Comparison of ENCODE assay signal across 8 cellular contexts in genomic region chrX:56729152-56729557, GRCh38. TPM values are rescaled to one million over a fixed set of nuclear protein-coding genes. Genes with fewer than 3 reads are reported as not detected.
DNase-seq lines count a peak whose midpoint lies in the region; ATAC-seq and TF ChIP-seq lines count a peak whose summit lies in the region.

Gene NBDY, plus strand, starts transcription at chrX:56729243. Its CDS starts 111 bp downstream, at chrX:56729354.

- in situ Hi-C loops in gastrocnemius medialis (cut with MboI; ENCODE audit: low sequenced_read_pairs in 4 of 4): loop anchor here in 3 of 4 donors (25.0 kb wide), 3 partner anchors 167 to 1017 kb away; partner anchors contain the start of genes KLF8 (in 1 of the 3), RRAGB (in 1 of the 3) and UBQLN2 (in 1 of the 3)

- TF ChIP-seq POLR2A in breast epithelium (IDR thresholded peaks at IDR 0.05) (no peak), gastrocnemius medialis (IDR thresholded peaks at IDR 0.05) (peak; percentile 33 to 45)

- intact Hi-C loops in T-helper 1 cell treated with Interleukin-12 subunit alpha and Interleukin-12 subunit beta and Interleukin-4 antibody, amounts not matched to agents 30 ng/mL and 1 ng/mL, for 36 hours (cut with micrococcal nuclease): loop anchor here (5.0 kb wide), 4 partner anchors 267 to 362 kb away; no protein-coding TSS in a partner anchor
- intact Hi-C loops in breast epithelium (cut with DNase I; ENCODE audit: low total_unique reads) (no loop called here), gastrocnemius medialis (cut with DNase I; ENCODE audit: low total_unique reads) (no loop called here)

- peak; percentile 72 for ATAC-seq in GM21825 (IDR thresholded peaks at IDR 0.05; ENCODE audit: unreplicated experiment)
- ATAC-seq in gastrocnemius medialis: peak; percentile 54 to 66

- DNase-seq in GDM1 (lab: John Stamatoyannopoulos, UW) (peak; percentile 16), LoVo (ENCODE audit: low spot score) (peak; percentile 44), breast epithelium (ENCODE audit: low spot score in 2 of 2) (peak; percentile 21 to 43), gastrocnemius medialis (no peak), GM19240 (ENCODE audit: insufficient read length, low spot score) (no peak)

- no peaks in the 10 kb centered on the region for H3K36me3 ChIP-seq in breast epithelium
- no peaks in the 10 kb centered on the region for H3K36me3 ChIP-seq in gastrocnemius medialis

- H3K4me3 ChIP-seq in breast epithelium (peak within 1 kb of the TSS; percentile 53 to 71 (median 54)), iPS-18c (ENCODE audit: insufficient read depth, low read depth, low read length) (peak within 1 kb of the TSS; percentile 69), gastrocnemius medialis (peak within 1 kb of the TSS; percentile 57 to 67 (median 62))

- H3K9me3 ChIP-seq in breast epithelium (peaks cover 0 to under 1% of the 10 kb centered on the region in 2 donors), iPS-18c (ENCODE audit: control insufficient read depth, insufficient read depth, low read length) (peaks cover 8% of the 10 kb centered on the region), gastrocnemius medialis (no peaks in the 10 kb centered on the region)

- TF ChIP-seq CTCF in breast epithelium (IDR thresholded peaks at IDR 0.05): no peak
- no peak for TF ChIP-seq CTCF in gastrocnemius medialis (IDR thresholded peaks at IDR 0.05 in 4 of 5, conservative IDR thresholded peaks at IDR 0.05 in 1 of 5)

- H3K27ac ChIP-seq in breast epithelium: peak within 1 kb of the TSS; percentile 77 to 86
- H3K27ac ChIP-seq in gastrocnemius medialis: peak within 1 kb of the TSS; percentile 58 to 73 (median 69)

- peaks cover 0 to 29% of the 10 kb centered on the region in 2 donors for H3K27me3 ChIP-seq in breast epithelium
- H3K27me3 ChIP-seq in gastrocnemius medialis: no peaks in the 10 kb centered on the region

- H3K4me1 ChIP-seq in breast epithelium (no peaks in the 10 kb centered on the region), gastrocnemius medialis (no peaks in the 10 kb centered on the region)

RNA-seq across cellular contexts. Expression of gene NBDY, which starts in this region (rescaled TPM):
- 46.5 and 47.7 TPM in 2 replicates for total RNA-seq in T-helper 1 cell treated with Interleukin-12 subunit alpha and Interleukin-12 subunit beta and Interleukin-4 antibody, amounts not matched to agents 30 ng/mL and 1 ng/mL, for 36 hours
- 10 to 100 TPM in 2 of 3 donors, 1 to 10 TPM in 1; 6.6 to 15.7 (median 14.5) TPM for total RNA-seq in breast epithelium
- 1 to 10 TPM; 3.7 to 9.8 (median 5.9) TPM for total RNA-seq in gastrocnemius medialis

Comparison
In these comparisons a context has a peak if more than half of its experiments do, and no peak if none do; other contexts are left out.
1. DNase-seq: peak in GDM1 (single experiment), LoVo (single experiment) and breast epithelium (2 of 2); none in gastrocnemius medialis (0 of 2) and GM19240 (single experiment).
2. Peak in every context shown above with its lines, with median percentiles within 50 percentile points of each other: H3K4me3 ChIP-seq.